12 cellular contexts compared by ENCODE assay signal in genomic region chr2:147449323-147450080, GRCh38.
DNase-seq lines count a peak whose midpoint lies in the region; ATAC-seq, FAIRE-seq and TF ChIP-seq lines count a peak whose summit lies in the region.
"Had no signal": no experiment of that assay in that cellular context is flagged by ENCODE, and none has a peak within 500 bp of the region (broad histone marks: within the 10 kb centered on the region; RNA-seq: fewer than 3 reads in every experiment).

No MANE protein-coding gene starts in this region.

- WGBS in HepG2 (ENCODE audit: low lambda C conversion rate) = 7% methylated on average over 8 of the region's 8 CpGs
- 55% methylated on average over 8 of the region's 8 CpGs for WGBS in right lobe of liver (ENCODE audit: insufficient coverage, low coverage, low lambda C conversion rate, missing lambda C conversion rate)
- 67% methylated on average over 8 of the region's 8 CpGs for WGBS in esophagus muscularis mucosa

- H3K4me1 ChIP-seq in HepG2 (ENCODE audit: insufficient read depth, low read length) (no peaks in the 10 kb centered on the region), right lobe of liver (no peaks in the 10 kb centered on the region), esophagus muscularis mucosa (peaks cover 0 to 29% (median 17%) of the 10 kb centered on the region in 4 donors), lower lobe of right lung (no peaks in the 10 kb centered on the region)

- no peak for TF ChIP-seq RAD21 in HepG2 (CRISPR knock-in tag; IDR thresholded peaks at IDR 0.05)

- POLR2A ChIA-PET in HepG2 (lab: Yijun Ruan, JAX) = no interaction called here

- H3K79me2 ChIP-seq in HepG2 (ENCODE audit: insufficient read depth, low read length) = no peaks in the 10 kb centered on the region

- no peaks in the 10 kb centered on the region for H4K20me1 ChIP-seq in HepG2 (ENCODE audit: insufficient read depth, low read length)

- BruUV-seq in HepG2 (replicated peaks; lab: Mats Ljungman, UMichigan) = no TSS peak

- CTCF ChIA-PET in HepG2 (lab: Yijun Ruan, JAX; ENCODE audit: low intra/inter-chr PET ratio, low total read pairs) = no interaction called here

- in situ Hi-C loops in HepG2 (cut with HindIII; ENCODE audit: extremely low pct_ligation_motif_present, low pct_unique_long_range_greater_than_20kb) = no loop called here
- in situ Hi-C loops in GM13977 (cut with MboI; ENCODE audit: low pct_unique_long_range_greater_than_20kb, low sequenced_read_pairs, unreplicated experiment) = no loop called here

- no peaks in the 10 kb centered on the region for H3K9me3 ChIP-seq in HepG2 (ENCODE audit: low read length)
- H3K9me3 ChIP-seq in right lobe of liver = no peaks in the 10 kb centered on the region
- H3K9me3 ChIP-seq in esophagus muscularis mucosa = no peaks in the 10 kb centered on the region
- no peaks in the 10 kb centered on the region for H3K9me3 ChIP-seq in lower lobe of right lung

- TF ChIP-seq EP300 in HepG2 (IDR thresholded peaks at IDR 0.05; ENCODE audit: low read depth in 2 of 2, low read length in 2 of 2) (no peak), HepG2 (CRISPR knock-in tag; IDR thresholded peaks at IDR 0.05; ENCODE audit: borderline replicate concordance) (no peak), esophagus muscularis mucosa (IDR thresholded peaks at IDR 0.05) (no peak)

- H3K36me3 ChIP-seq in HepG2 (replicated peaks in 1 of 2; ENCODE audit: control insufficient read depth in 1 of 2, insufficient read depth in 2 of 2, low read length in 2 of 2) (no peaks in the 10 kb centered on the region), right lobe of liver (no peaks in the 10 kb centered on the region), esophagus muscularis mucosa (no peaks in the 10 kb centered on the region), lower lobe of right lung (no peaks in the 10 kb centered on the region)

- H3K27me3 ChIP-seq in HepG2 (ENCODE audit: control insufficient read depth in 1 of 2, insufficient read depth in 2 of 2, low read length in 2 of 2) = no peaks in the 10 kb centered on the region
- H3K27me3 ChIP-seq in right lobe of liver = no peaks in the 10 kb centered on the region
- no peaks in the 10 kb centered on the region for H3K27me3 ChIP-seq in esophagus muscularis mucosa
- no peaks in the 10 kb centered on the region for H3K27me3 ChIP-seq in lower lobe of right lung (ENCODE audit: low read depth)

- intact Hi-C loops in HepG2 (cut with micrococcal nuclease; ENCODE audit: unreplicated experiment) (no loop called here), right lobe of liver (cut with DNase I) (no loop called here), esophagus muscularis mucosa (cut with DNase I) (no loop called here), lower lobe of right lung (cut with DNase I) (no loop called here)

- no peak for TF ChIP-seq CTCF in HepG2 (CRISPR knock-in tag; IDR thresholded peaks at IDR 0.05)
- TF ChIP-seq CTCF in right lobe of liver (IDR thresholded peaks at IDR 0.05) = no peak
- no peak for TF ChIP-seq CTCF in esophagus muscularis mucosa (IDR thresholded peaks at IDR 0.05)
- no peak for TF ChIP-seq CTCF in lower lobe of right lung (IDR thresholded peaks at IDR 0.05)
- no peak for TF ChIP-seq CTCF in GM13977 (IDR thresholded peaks at IDR 0.05; ENCODE audit: extremely low read depth, insufficient read depth, missing control alignments)

- no peak for TF ChIP-seq POLR2A in HepG2 (IDR thresholded peaks at IDR 0.05; ENCODE audit: insufficient read depth in 1 of 2, low read depth in 2 of 2, low read length in 2 of 2)
- TF ChIP-seq POLR2A in right lobe of liver (IDR thresholded peaks at IDR 0.05) = no peak
- TF ChIP-seq POLR2A in esophagus muscularis mucosa (IDR thresholded peaks at IDR 0.05; ENCODE audit: low read depth) = no peak

- no peak for DNase-seq in HepG2 (ENCODE audit: low spot score)
- no peak for DNase-seq in right lobe of liver
- peak; percentile 42 for DNase-seq in T-helper 22 cell (ENCODE audit: low read depth)
- peak; percentile 55 for DNase-seq in esophagus muscularis mucosa (ENCODE audit: extremely low spot score)
- peak; percentile 10 for DNase-seq in stimulated activated naive CD4-positive, alpha-beta T cell treated with Interleukin-2 at 50 U/mL for 16 hours (lab: John Stamatoyannopoulos, UW)
- DNase-seq in lower lobe of right lung = no peak
- DNase-seq in GM13977 (ENCODE audit: low spot score) = no peak
- DNase-seq: islet precursor cell, NCI-H1436 treated with DMSO at 0.1 percent for 48 hours, trophoblast cell had no signal

- no peak for FAIRE-seq in HepG2 (lab: Jason Lieb, UNC)

- no peak overlapping the region for H2AFZ ChIP-seq in HepG2 (ENCODE audit: low read length)

- H3K4me3 ChIP-seq in HepG2 (replicated peaks in 1 of 3; ENCODE audit: insufficient read depth in 1 of 3, low read depth in 2 of 3, low read length in 3 of 3) = no peak overlapping the region
- H3K4me3 ChIP-seq in right lobe of liver = no peak overlapping the region
- H3K4me3 ChIP-seq in esophagus muscularis mucosa = no peak overlapping the region
- no peak overlapping the region for H3K4me3 ChIP-seq in lower lobe of right lung

- no peak overlapping the region for H3K4me2 ChIP-seq in HepG2 (ENCODE audit: low read depth, low read length)

- H3K27ac ChIP-seq in HepG2 (ENCODE audit: extremely low read length, insufficient read depth, low read length) (no peak overlapping the region), right lobe of liver (no peak overlapping the region), esophagus muscularis mucosa (replicated peaks in 1 of 4) (no peak overlapping the region), lower lobe of right lung (no peak overlapping the region)
- H3K27ac ChIP-seq: C4-2B had no signal

- ATAC-seq in HepG2 (peak; percentile 69), right lobe of liver (no peak), HG03280 (IDR thresholded peaks at IDR 0.05; ENCODE audit: unreplicated experiment) (no peak), lower lobe of right lung (no peak)

- no peak overlapping the region for H3K9ac ChIP-seq in HepG2 (ENCODE audit: insufficient read depth, low read depth, low read length)

TF ChIP-seq in HepG2, 621 proteins besides CTCF, POLR2A, EP300 and RAD21:
- no peak for TF ChIP-seq ZIK1 (CRISPR knock-in tag; IDR thresholded peaks at IDR 0.05; ENCODE audit: borderline replicate concordance, low read depth)
- no peak for TF ChIP-seq SALL1 (CRISPR knock-in tag; IDR thresholded peaks at IDR 0.05)
- no peak for TF ChIP-seq IRF2 (CRISPR knock-in tag; IDR thresholded peaks at IDR 0.05)
- no peak for TF ChIP-seq ZNF414 (CRISPR knock-in tag; IDR thresholded peaks at IDR 0.05)
- TF ChIP-seq ZMYM2 (CRISPR knock-in tag; IDR thresholded peaks at IDR 0.05) = no peak
- TF ChIP-seq FOXP4 (CRISPR knock-in tag; IDR thresholded peaks at IDR 0.05) = no peak
- TF ChIP-seq ZNF780A (CRISPR knock-in tag; IDR thresholded peaks at IDR 0.05) = no peak

Comparison
In these comparisons a context has a peak if more than half of its experiments do, and no peak if none do; other contexts are left out.
1. DNase-seq: peak in T-helper 22 cell (single experiment), esophagus muscularis mucosa (single experiment) and stimulated activated naive CD4-positive, alpha-beta T cell treated with Interleukin-2 at 50 U/mL for 16 hours (single experiment); none in HepG2 (single experiment), right lobe of liver (0 of 3), lower lobe of right lung (single experiment) and GM13977 (single experiment).